In genomic region chr22:49760630-49761571, GRCh38 we compare ENCODE assay signal across 1 cellular context.
TF ChIP-seq lines count a peak whose summit lies in the region.

No MANE protein-coding gene starts in this region.

TF ChIP-seq in HepG2, 621 proteins besides CTCF, POLR2A, EP300 and RAD21 (continued from another document):
- TF ChIP-seq, protein P1, sequence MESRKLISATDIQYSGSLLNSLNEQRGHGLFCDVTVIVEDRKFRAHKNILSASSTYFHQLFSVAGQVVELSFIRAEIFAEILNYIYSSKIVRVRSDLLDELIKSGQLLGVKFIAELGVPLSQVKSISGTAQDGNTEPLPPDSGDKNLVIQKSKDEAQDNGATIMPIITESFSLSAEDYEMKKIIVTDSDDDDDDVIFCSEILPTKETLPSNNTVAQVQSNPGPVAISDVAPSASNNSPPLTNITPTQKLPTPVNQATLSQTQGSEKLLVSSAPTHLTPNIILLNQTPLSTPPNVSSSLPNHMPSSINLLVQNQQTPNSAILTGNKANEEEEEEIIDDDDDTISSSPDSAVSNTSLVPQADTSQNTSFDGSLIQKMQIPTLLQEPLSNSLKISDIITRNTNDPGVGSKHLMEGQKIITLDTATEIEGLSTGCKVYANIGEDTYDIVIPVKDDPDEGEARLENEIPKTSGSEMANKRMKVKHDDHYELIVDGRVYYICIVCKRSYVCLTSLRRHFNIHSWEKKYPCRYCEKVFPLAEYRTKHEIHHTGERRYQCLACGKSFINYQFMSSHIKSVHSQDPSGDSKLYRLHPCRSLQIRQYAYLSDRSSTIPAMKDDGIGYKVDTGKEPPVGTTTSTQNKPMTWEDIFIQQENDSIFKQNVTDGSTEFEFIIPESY (CRISPR knock-in tag; IDR thresholded peaks at IDR 0.05): 0 out of 2 replicates have a peak, but pooled peaks have one; percentile 15
- TF ChIP-seq ISX (CRISPR knock-in tag; conservative IDR thresholded peaks at IDR 0.05): no peak
- no peak for TF ChIP-seq ATM (IDR thresholded peaks at IDR 0.05; ENCODE audit: borderline replicate concordance)
- no peak for TF ChIP-seq HOXA7 (CRISPR knock-in tag; IDR thresholded peaks at IDR 0.05)
- no peak for TF ChIP-seq NR2C2 (CRISPR knock-in tag; IDR thresholded peaks at IDR 0.05; ENCODE audit: borderline replicate concordance)
- no peak for TF ChIP-seq FOXJ3 (CRISPR knock-in tag; IDR thresholded peaks at IDR 0.05; ENCODE audit: borderline replicate concordance)
- no peak for TF ChIP-seq MIER3 (CRISPR knock-in tag; IDR thresholded peaks at IDR 0.05; ENCODE audit: borderline replicate concordance)
- TF ChIP-seq, protein P2, sequence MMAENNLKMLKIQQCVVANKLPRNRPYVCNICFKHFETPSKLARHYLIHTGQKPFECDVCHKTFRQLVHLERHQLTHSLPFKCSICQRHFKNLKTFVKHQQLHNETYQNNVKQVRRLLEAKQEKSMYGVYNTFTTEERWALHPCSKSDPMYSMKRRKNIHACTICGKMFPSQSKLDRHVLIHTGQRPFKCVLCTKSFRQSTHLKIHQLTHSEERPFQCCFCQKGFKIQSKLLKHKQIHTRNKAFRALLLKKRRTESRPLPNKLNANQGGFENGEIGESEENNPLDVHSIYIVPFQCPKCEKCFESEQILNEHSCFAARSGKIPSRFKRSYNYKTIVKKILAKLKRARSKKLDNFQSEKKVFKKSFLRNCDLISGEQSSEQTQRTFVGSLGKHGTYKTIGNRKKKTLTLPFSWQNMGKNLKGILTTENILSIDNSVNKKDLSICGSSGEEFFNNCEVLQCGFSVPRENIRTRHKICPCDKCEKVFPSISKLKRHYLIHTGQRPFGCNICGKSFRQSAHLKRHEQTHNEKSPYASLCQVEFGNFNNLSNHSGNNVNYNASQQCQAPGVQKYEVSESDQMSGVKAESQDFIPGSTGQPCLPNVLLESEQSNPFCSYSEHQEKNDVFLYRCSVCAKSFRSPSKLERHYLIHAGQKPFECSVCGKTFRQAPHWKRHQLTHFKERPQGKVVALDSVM (CRISPR knock-in tag; IDR thresholded peaks at IDR 0.05): no peak
- TF ChIP-seq, protein P3, sequence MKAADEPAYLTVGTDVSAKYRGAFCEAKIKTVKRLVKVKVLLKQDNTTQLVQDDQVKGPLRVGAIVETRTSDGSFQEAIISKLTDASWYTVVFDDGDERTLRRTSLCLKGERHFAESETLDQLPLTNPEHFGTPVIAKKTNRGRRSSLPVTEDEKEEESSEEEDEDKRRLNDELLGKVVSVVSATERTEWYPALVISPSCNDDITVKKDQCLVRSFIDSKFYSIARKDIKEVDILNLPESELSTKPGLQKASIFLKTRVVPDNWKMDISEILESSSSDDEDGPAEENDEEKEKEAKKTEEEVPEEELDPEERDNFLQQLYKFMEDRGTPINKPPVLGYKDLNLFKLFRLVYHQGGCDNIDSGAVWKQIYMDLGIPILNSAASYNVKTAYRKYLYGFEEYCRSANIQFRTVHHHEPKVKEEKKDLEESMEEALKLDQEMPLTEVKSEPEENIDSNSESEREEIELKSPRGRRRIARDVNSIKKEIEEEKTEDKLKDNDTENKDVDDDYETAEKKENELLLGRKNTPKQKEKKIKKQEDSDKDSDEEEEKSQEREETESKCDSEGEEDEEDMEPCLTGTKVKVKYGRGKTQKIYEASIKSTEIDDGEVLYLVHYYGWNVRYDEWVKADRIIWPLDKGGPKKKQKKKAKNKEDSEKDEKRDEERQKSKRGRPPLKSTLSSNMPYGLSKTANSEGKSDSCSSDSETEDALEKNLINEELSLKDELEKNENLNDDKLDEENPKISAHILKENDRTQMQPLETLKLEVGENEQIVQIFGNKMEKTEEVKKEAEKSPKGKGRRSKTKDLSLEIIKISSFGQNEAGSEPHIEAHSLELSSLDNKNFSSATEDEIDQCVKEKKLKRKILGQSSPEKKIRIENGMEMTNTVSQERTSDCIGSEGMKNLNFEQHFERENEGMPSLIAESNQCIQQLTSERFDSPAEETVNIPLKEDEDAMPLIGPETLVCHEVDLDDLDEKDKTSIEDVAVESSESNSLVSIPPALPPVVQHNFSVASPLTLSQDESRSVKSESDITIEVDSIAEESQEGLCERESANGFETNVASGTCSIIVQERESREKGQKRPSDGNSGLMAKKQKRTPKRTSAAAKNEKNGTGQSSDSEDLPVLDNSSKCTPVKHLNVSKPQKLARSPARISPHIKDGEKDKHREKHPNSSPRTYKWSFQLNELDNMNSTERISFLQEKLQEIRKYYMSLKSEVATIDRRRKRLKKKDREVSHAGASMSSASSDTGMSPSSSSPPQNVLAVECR (CRISPR knock-in tag; IDR thresholded peaks at IDR 0.05; ENCODE audit: borderline replicate concordance): no peak
- no peak for TF ChIP-seq USF2 (IDR thresholded peaks at IDR 0.05; ENCODE audit: low read depth, low read length)
- no peak for TF ChIP-seq USF2 (CRISPR knock-in tag; IDR thresholded peaks at IDR 0.05; ENCODE audit: borderline replicate concordance)
- TF ChIP-seq, protein P4, sequence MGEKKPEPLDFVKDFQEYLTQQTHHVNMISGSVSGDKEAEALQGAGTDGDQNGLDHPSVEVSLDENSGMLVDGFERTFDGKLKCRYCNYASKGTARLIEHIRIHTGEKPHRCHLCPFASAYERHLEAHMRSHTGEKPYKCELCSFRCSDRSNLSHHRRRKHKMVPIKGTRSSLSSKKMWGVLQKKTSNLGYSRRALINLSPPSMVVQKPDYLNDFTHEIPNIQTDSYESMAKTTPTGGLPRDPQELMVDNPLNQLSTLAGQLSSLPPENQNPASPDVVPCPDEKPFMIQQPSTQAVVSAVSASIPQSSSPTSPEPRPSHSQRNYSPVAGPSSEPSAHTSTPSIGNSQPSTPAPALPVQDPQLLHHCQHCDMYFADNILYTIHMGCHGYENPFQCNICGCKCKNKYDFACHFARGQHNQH (CRISPR knock-in tag; IDR thresholded peaks at IDR 0.05): no peak
- TF ChIP-seq KLF12 (CRISPR knock-in tag; IDR thresholded peaks at IDR 0.05; ENCODE audit: borderline replicate concordance): no peak
- TF ChIP-seq TP53 (CRISPR knock-in tag; conservative IDR thresholded peaks at IDR 0.05): 0 out of 2 replicates have a peak, but pooled peaks have one; percentile 11
- TF ChIP-seq, protein P5, sequence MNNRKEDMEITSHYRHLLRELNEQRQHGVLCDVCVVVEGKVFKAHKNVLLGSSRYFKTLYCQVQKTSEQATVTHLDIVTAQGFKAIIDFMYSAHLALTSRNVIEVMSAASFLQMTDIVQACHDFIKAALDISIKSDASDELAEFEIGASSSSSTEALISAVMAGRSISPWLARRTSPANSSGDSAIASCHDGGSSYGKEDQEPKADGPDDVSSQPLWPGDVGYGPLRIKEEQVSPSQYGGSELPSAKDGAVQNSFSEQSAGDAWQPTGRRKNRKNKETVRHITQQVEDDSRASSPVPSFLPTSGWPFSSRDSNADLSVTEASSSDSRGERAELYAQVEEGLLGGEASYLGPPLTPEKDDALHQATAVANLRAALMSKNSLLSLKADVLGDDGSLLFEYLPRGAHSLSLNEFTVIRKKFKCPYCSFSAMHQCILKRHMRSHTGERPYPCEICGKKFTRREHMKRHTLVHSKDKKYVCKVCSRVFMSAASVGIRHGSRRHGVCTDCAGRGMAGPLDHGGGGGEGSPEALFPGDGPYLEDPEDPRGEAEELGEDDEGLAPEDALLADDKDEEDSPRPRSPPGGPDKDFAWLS (CRISPR knock-in tag; IDR thresholded peaks at IDR 0.05; ENCODE audit: borderline replicate concordance): no peak
TF ChIP-seq in HepG2: peak in this region for 6.
